10 cellular contexts compared by ENCODE assay signal in the genomic region with DNA sequence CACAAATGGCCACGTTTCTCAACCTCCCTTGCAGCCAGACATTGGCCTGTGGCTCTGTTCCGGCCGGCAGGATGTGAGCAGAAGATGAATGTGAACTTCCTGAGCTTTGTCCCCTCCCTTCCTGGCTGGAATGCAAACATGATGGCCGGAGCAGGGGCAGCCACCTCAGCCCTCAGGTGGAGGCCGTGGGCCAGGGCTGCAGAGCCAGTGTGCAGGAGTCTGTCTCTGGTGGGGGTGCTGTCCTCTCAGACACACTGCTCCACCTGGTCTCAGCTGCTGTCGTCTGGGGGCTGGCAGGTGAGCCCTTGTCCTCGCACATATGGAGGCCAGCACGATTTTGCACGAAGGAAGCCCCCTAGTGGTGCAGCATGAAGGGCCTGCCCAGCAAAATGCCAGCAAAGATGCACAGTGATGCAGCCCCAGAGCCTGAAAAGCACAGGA. TPM values are rescaled to one million over a fixed set of nuclear protein-coding genes. Genes with fewer than 3 reads are reported as not detected.
DNase-seq lines count a peak whose midpoint lies in the region; ATAC-seq, FAIRE-seq and TF ChIP-seq lines count a peak whose summit lies in the region.
"Had no signal": no experiment of that assay in that cellular context is flagged by ENCODE, and none has a peak within 500 bp of the region (broad histone marks: within the 10 kb centered on the region; RNA-seq: fewer than 3 reads in every experiment).

No MANE protein-coding gene starts in this region.

- no peak overlapping the region for H3K56ac ChIP-seq in H1 (replicated peaks; ENCODE audit: insufficient read length, low read depth, low read length)

- no peak overlapping the region for H2BK12ac ChIP-seq in H1 (ENCODE audit: low read depth, low read length)

- 82% methylated on average over 9 of the region's 9 CpGs; no CpG with 5 or more reads in 1 of the 2 experiments for WGBS in H1 (ENCODE audit: extremely low coverage in 1 of 2, insufficient coverage in 1 of 2, insufficient read length in 1 of 2, insufficient replicate concordance in 2 of 2, low coverage in 1 of 2, low lambda C conversion rate in 2 of 2, missing lambda C conversion rate in 1 of 2), 2 experiments

- no peak overlapping the region for H3K27ac ChIP-seq in MM.1S (ENCODE audit: low read length)
- no peak overlapping the region for H3K27ac ChIP-seq in H1 (ENCODE audit: low read depth, low read length)
- H3K27ac ChIP-seq: thoracic aorta had no signal

- H2AFZ ChIP-seq in MM.1S (ENCODE audit: low read length) = no peak overlapping the region
- H2AFZ ChIP-seq in H1 (ENCODE audit: low read length) = no peak overlapping the region

- no peaks in the 10 kb centered on the region for H3K27me3 Mint-ChIP-seq in stimulated activated naive CD8-positive, alpha-beta T cell treated with anti-CD3 and anti-CD28 coated beads, Interleukin-15, amount 100 ng/mL, for 72 hours

- no peak overlapping the region for H3K18ac ChIP-seq in H1 (ENCODE audit: extremely low read depth, low read length)

- H3K27ac Mint-ChIP-seq in activated naive CD4-positive, alpha-beta T cell treated with anti-CD3 and anti-CD28 coated beads, Interleukin-2, amount 50 U/mL, for 72 hours = peak overlapping the region in 1 of 2 donors; percentile 18
- H3K27ac Mint-ChIP-seq in stimulated activated naive CD8-positive, alpha-beta T cell treated with anti-CD3 and anti-CD28 coated beads, Interleukin-15, amount 100 ng/mL, for 72 hours = peak overlapping the region in 1 of 2 donors; percentile 67

- no peak overlapping the region for H2AK5ac ChIP-seq in H1 (ENCODE audit: low read depth, low read length)

- TF ChIP-seq CTCF in MM.1S (IDR thresholded peaks at IDR 0.05; ENCODE audit: low read length) = peak; percentile 35
- TF ChIP-seq CTCF in H1 (IDR thresholded peaks at IDR 0.05; ENCODE audit: control extremely low read depth in 1 of 3, insufficient read depth in 1 of 3, low read depth in 1 of 3, low read length in 3 of 3) = peak; percentile 59 to 68 (median 64)

- H3K9ac ChIP-seq in MM.1S (ENCODE audit: low read length) = no peak overlapping the region
- H3K9ac ChIP-seq in H1 (replicated peaks in 1 of 4; ENCODE audit: extremely low read depth in 1 of 4, low read depth in 3 of 4, low read length in 3 of 4) = no peak overlapping the region

- POLR2A ChIA-PET in H1 (lab: Charles Lee; ENCODE audit: partially characterized antibody) = interaction anchor here (1.8 kb wide), 1 partner anchor 11 kb away, joined by 5 read pairs; no protein-coding TSS in a partner anchor

- H3K79me2 ChIP-seq in MM.1S (ENCODE audit: low read length) = no peaks in the 10 kb centered on the region
- no peaks in the 10 kb centered on the region for H3K79me2 ChIP-seq in H1 (ENCODE audit: control insufficient read depth in 1 of 2, insufficient read depth in 2 of 2, low read length in 2 of 2)

- H2BK20ac ChIP-seq in H1 (ENCODE audit: low read length) = no peak overlapping the region

- FAIRE-seq in H1 (lab: Jason Lieb, UNC) = no peak

- H3K9me3 ChIP-seq in MM.1S (replicated peaks; ENCODE audit: insufficient read depth, low read length) (no peaks in the 10 kb centered on the region), H1 (ENCODE audit: insufficient read depth in 2 of 2, low read depth in 1 of 2, low read length in 1 of 2) (peaks cover 0 to 2% of the 10 kb centered on the region in 2 experiments; a peak in 1 of 4 replicates)
- H3K9me3 ChIP-seq: thoracic aorta had no signal

- no peak overlapping the region for H3K4me3 Mint-ChIP-seq in stimulated activated naive CD8-positive, alpha-beta T cell treated with anti-CD3 and anti-CD28 coated beads, Interleukin-15, amount 100 ng/mL, for 72 hours

- no peak overlapping the region for H3K4me3 ChIP-seq in MM.1S (ENCODE audit: low read length)
- H3K4me3 ChIP-seq in H1 (ENCODE audit: extremely low read depth in 1 of 4, insufficient read depth in 2 of 4, low read depth in 3 of 4, low read length in 4 of 4) = no peak overlapping the region
- H3K4me3 ChIP-seq: lung, thoracic aorta had no signal

- H3K36me3 ChIP-seq in MM.1S (replicated peaks; ENCODE audit: insufficient read depth, low read length) (no peaks in the 10 kb centered on the region), H1 (ENCODE audit: control insufficient read depth in 2 of 4, insufficient read depth in 4 of 4, low read length in 3 of 4) (no peaks in the 10 kb centered on the region)

- peak; percentile 27 to 47; a peak in 2 of 4 replicates for TF ChIP-seq RAD21 in H1 (IDR thresholded peaks at IDR 0.05 in 1 of 2, conservative IDR thresholded peaks at IDR 0.05 in 1 of 2; ENCODE audit: low read depth in 2 of 2, low read length in 2 of 2)

- H3K79me1 ChIP-seq in H1 (ENCODE audit: low read depth, low read length) = no peaks in the 10 kb centered on the region

- no peak for ATAC-seq in activated naive CD4-positive, alpha-beta T cell treated with anti-CD3 and anti-CD28 coated beads, Interleukin-2, amount 50 U/mL, for 72 hours
- ATAC-seq in stimulated activated naive CD8-positive, alpha-beta T cell treated with anti-CD3 and anti-CD28 coated beads, Interleukin-15, amount 100 ng/mL, for 72 hours = peak; percentile 53

- no peak overlapping the region for H2BK15ac ChIP-seq in H1 (ENCODE audit: low read length)

- no peaks in the 10 kb centered on the region for H3K4me1 ChIP-seq in MM.1S (ENCODE audit: low read length)
- peaks cover 0 to 14% (median 3%) of the 10 kb centered on the region in 4 experiments; a peak in 4 of 7 replicates for H3K4me1 ChIP-seq in H1 (replicated peaks in 1 of 4; ENCODE audit: control insufficient read depth in 3 of 4, insufficient read depth in 4 of 4, low read length in 3 of 4)

- H3K23me2 ChIP-seq in H1 (ENCODE audit: low read depth, low read length) = no peaks in the 10 kb centered on the region

- no peak for TF ChIP-seq POLR2A in H1 (IDR thresholded peaks at IDR 0.05; ENCODE audit: control extremely low read depth in 1 of 2, low read depth in 2 of 2, low read length in 2 of 2)

- H3K27me3 ChIP-seq in MM.1S (replicated peaks; ENCODE audit: insufficient read depth, low read length) = peaks cover 63% of the 10 kb centered on the region
- no peaks in the 10 kb centered on the region; a peak in 1 of 7 replicates for H3K27me3 ChIP-seq in H1 (replicated peaks in 1 of 4; ENCODE audit: control insufficient read depth in 3 of 4, extremely low read depth in 1 of 4, insufficient read depth in 3 of 4, low read length in 3 of 4)

- H3K36me3 Mint-ChIP-seq in activated naive CD4-positive, alpha-beta T cell treated with anti-CD3 and anti-CD28 coated beads, Interleukin-2, amount 50 U/mL, for 72 hours = no peaks in the 10 kb centered on the region

- no peak overlapping the region for H4K91ac ChIP-seq in H1 (replicated peaks; ENCODE audit: insufficient read length, low read length)

- H4K5ac ChIP-seq in H1 (ENCODE audit: insufficient read length, low read depth, low read length) = no peak overlapping the region

- H3K9me3 Mint-ChIP-seq in activated naive CD4-positive, alpha-beta T cell treated with anti-CD3 and anti-CD28 coated beads, Interleukin-2, amount 50 U/mL, for 72 hours = no peaks in the 10 kb centered on the region
- no peaks in the 10 kb centered on the region for H3K9me3 Mint-ChIP-seq in stimulated activated naive CD8-positive, alpha-beta T cell treated with anti-CD3 and anti-CD28 coated beads, Interleukin-15, amount 100 ng/mL, for 72 hours

- DNase-seq in activated naive CD4-positive, alpha-beta T cell treated with anti-CD3 and anti-CD28 coated beads, Interleukin-2, amount 50 U/mL, for 72 hours (ENCODE audit: low spot score in 2 of 2) = peak; percentile 35 to 51
- no peak for DNase-seq in activated naive CD4-positive, alpha-beta T cell treated with anti-CD3 and anti-CD28 coated beads, Interleukin-2, amount 50 U/mL, for 16 hours
- DNase-seq in MM.1S = no peak
- peak in 1 of 2 experiments; percentile 66 for DNase-seq in H1 (ENCODE audit: low read depth in 1 of 2, low spot score in 2 of 2)
- no peak for DNase-seq in stimulated activated naive CD8-positive, alpha-beta T cell treated with anti-CD3 and anti-CD28 coated beads, Interleukin-15, amount 100 ng/mL, for 72 hours
- no peak for DNase-seq in NCI-H1436 (lab: John Stamatoyannopoulos, UW)
- DNase-seq in SKM-1 treated with dmso at 0.1 percent for 144 hours (lab: John Stamatoyannopoulos, UW; ENCODE audit: unreplicated experiment) = no peak
- DNase-seq in NCI-H526 treated with DMSO at 0.1 percent for 48 hours (lab: John Stamatoyannopoulos, UW) = no peak

- H3K4me2 ChIP-seq in MM.1S (ENCODE audit: low read depth, low read length) (no peak overlapping the region), H1 (ENCODE audit: insufficient read depth in 1 of 2, low read depth in 2 of 2, low read length in 2 of 2) (no peak overlapping the region)

- peaks cover 7% of the 10 kb centered on the region for H3K4me1 Mint-ChIP-seq in stimulated activated naive CD8-positive, alpha-beta T cell treated with anti-CD3 and anti-CD28 coated beads, Interleukin-15, amount 100 ng/mL, for 72 hours

- no peak overlapping the region for H3K23ac ChIP-seq in H1 (ENCODE audit: insufficient read length)

- no peak overlapping the region for H3K14ac ChIP-seq in H1 (ENCODE audit: insufficient read length)

- H2BK5ac ChIP-seq in H1 (ENCODE audit: low read depth, low read length) = no peak overlapping the region

- CTCF ChIA-PET in H1 (lab: Charles Lee; ENCODE audit: partially characterized antibody) = interaction anchor here (0.7 to 4.6 kb wide), 13 partner anchors 9 to 187 kb away, joined by 3 to 48 read pairs (median 4); no protein-coding TSS in a partner anchor

- H3F3A ChIP-seq in MM.1S (ENCODE audit: insufficient read depth, low read length) = no peaks in the 10 kb centered on the region

- no peaks in the 10 kb centered on the region for H3K9me2 ChIP-seq in MM.1S (replicated peaks; ENCODE audit: insufficient read depth, low read length)

- no peak overlapping the region for H3K4ac ChIP-seq in H1 (replicated peaks; ENCODE audit: insufficient read length, low read depth, low read length)

- no peak overlapping the region for H4K8ac ChIP-seq in H1 (ENCODE audit: extremely low read depth, insufficient read depth, low read length)

- H2BK120ac ChIP-seq in H1 (replicated peaks; ENCODE audit: low read depth, low read length) = no peak overlapping the region

- TF ChIP-seq EP300 in H1 (IDR thresholded peaks at IDR 0.05; ENCODE audit: borderline replicate concordance in 1 of 2, low read depth in 2 of 2, low read length in 2 of 2) = no peak

- H4K20me1 ChIP-seq in MM.1S (ENCODE audit: insufficient read depth, low read length) = no peaks in the 10 kb centered on the region
- no peaks in the 10 kb centered on the region for H4K20me1 ChIP-seq in H1 (replicated peaks in 1 of 2; ENCODE audit: control insufficient read depth in 1 of 2, insufficient read depth in 2 of 2, low read length in 2 of 2)

RNA-seq across cellular contexts. Expression of a gene that starts 25.3 kb away (rescaled TPM):
- 1 to 10 TPM in 1 of 2 donors, under 1 TPM in 1; 0.64 to 4.3 TPM for total RNA-seq in activated naive CD4-positive, alpha-beta T cell treated with anti-CD3 and anti-CD28 coated beads, Interleukin-2, amount 50 U/mL, for 72 hours
- total RNA-seq in H1 (2021; fragmentation: NEBNext Ultra II Directional; extraction: Animal tissue kit (Norgen Biotek cat#: 25700)) = 10.8 and 11.0 TPM in 2 replicates
- polyA plus RNA-seq in H1 (2011; rRNA removed) = 5.3 and 9.4 TPM in 2 replicates
- 7.2 TPM for polyA plus RNA-seq in H1 (2011; cell fraction: cytosol; rRNA removed)
- 17.0 TPM for polyA plus RNA-seq in H1 (2011; cell fraction: nucleus; rRNA removed)
- polyA plus RNA-seq in H1 (2012, experiment 1 of 2) = 4.8 to 8.4 TPM (median 8.0 TPM) in 4 replicates
- polyA plus RNA-seq in H1 (2012, experiment 2 of 2) = 6.0 TPM
- polyA plus RNA-seq in H1 (2013, experiment 1 of 2) = 6.0 TPM
- 5.5 TPM for polyA plus RNA-seq in H1 (2013, experiment 2 of 2)
- polyA minus RNA-seq in H1 (2011; rRNA and poly(A)+ RNA removed) = 1.2 and 1.4 TPM in 2 replicates
- 5.2 TPM for polyA minus RNA-seq in H1 (2011; cell fraction: cytosol; rRNA and poly(A)+ RNA removed)
- 7.0 TPM for polyA minus RNA-seq in H1 (2011; cell fraction: nucleus; rRNA and poly(A)+ RNA removed)

RNA-seq across cellular contexts. Expression of a gene that starts 39.7 kb away (rescaled TPM):
- total RNA-seq in activated naive CD4-positive, alpha-beta T cell treated with anti-CD3 and anti-CD28 coated beads, Interleukin-2, amount 50 U/mL, for 72 hours = 1 to 10 TPM; 4.1 to 7.2 TPM
- total RNA-seq in H1 (2021; fragmentation: NEBNext Ultra II Directional; extraction: Animal tissue kit (Norgen Biotek cat#: 25700)) = 3.8 and 4.3 TPM in 2 replicates
- 1.2 and 2.0 TPM in 2 replicates for polyA plus RNA-seq in H1 (2011; rRNA removed)
- polyA plus RNA-seq in H1 (2011; cell fraction: cytosol; rRNA removed) = 3.1 TPM
- 8.2 TPM for polyA plus RNA-seq in H1 (2011; cell fraction: nucleus; rRNA removed)
- polyA plus RNA-seq in H1 (2012, experiment 1 of 2) = 2.8 to 4.0 TPM (median 2.9 TPM) in 4 replicates
- 1.7 TPM for polyA plus RNA-seq in H1 (2012, experiment 2 of 2)
- 3.6 TPM for polyA plus RNA-seq in H1 (2013, experiment 1 of 2)
- 2.5 TPM for polyA plus RNA-seq in H1 (2013, experiment 2 of 2)
- polyA minus RNA-seq in H1 (2011; rRNA and poly(A)+ RNA removed) = 1.1 and 1.6 TPM in 2 replicates
- 0.88 TPM for polyA minus RNA-seq in H1 (2011; cell fraction: cytosol; rRNA and poly(A)+ RNA removed)
- 4.0 TPM for polyA minus RNA-seq in H1 (2011; cell fraction: nucleus; rRNA and poly(A)+ RNA removed)

Comparison
In these comparisons a context has a peak if more than half of its experiments do, and no peak if none do; other contexts are left out.
1. DNase-seq: peak in activated naive CD4-positive, alpha-beta T cell treated with anti-CD3 and anti-CD28 coated beads, Interleukin-2, amount 50 U/mL, for 72 hours (2 of 2); none in activated naive CD4-positive, alpha-beta T cell treated with anti-CD3 and anti-CD28 coated beads, Interleukin-2, amount 50 U/mL, for 16 hours (single experiment), MM.1S (single experiment), stimulated activated naive CD8-positive, alpha-beta T cell treated with anti-CD3 and anti-CD28 coated beads, Interleukin-15, amount 100 ng/mL, for 72 hours (0 of 2), NCI-H1436 (single experiment), SKM-1 treated with dmso at 0.1 percent for 144 hours (single experiment) and NCI-H526 treated with DMSO at 0.1 percent for 48 hours (single experiment).